In the genomic region with DNA sequence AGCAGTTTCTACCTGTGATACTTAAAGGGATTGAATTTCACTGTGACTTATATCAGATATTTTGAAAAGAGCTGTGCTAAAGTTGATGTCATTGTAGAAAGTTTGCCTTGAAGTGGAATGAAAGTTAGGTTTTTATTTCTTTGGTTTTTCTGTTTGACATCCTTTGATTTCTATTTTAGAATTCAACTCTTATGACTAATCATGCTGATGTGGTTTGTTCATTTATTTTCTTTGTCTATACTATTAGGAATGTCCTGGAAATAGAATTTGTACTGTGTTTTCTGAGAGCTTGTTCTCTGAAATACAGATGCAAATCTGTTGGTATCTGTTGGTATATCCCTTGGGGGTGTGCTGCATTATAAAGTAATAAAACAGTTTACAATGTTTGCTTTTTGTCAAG, we compare ENCODE assay signal across 12 cellular contexts. TPM values are rescaled to one million over a fixed set of nuclear protein-coding genes. Genes with fewer than 3 reads are reported as not detected.
DNase-seq lines count a peak whose midpoint lies in the region; ATAC-seq and TF ChIP-seq lines count a peak whose summit lies in the region.
"Had no signal": no experiment of that assay in that cellular context is flagged by ENCODE, and none has a peak within 500 bp of the region (broad histone marks: within the 10 kb centered on the region; RNA-seq: fewer than 3 reads in every experiment).

No MANE protein-coding gene starts in this region.

- H3K4me1 Mint-ChIP-seq in neural progenitor cell, result peaks cover 30% of the 10 kb centered on the region

- H3K27ac ChIP-seq in DOHH2 (ENCODE audit: low read depth, low read length) (peak overlapping the region; percentile 92), neural progenitor cell (no peak overlapping the region)
- H3K27ac ChIP-seq: lower lobe of right lung, Peyer's patch had no signal

- no peaks in the 10 kb centered on the region for H3K27me3 Mint-ChIP-seq in neural progenitor cell (ENCODE audit: insufficient read depth, low read depth)

- no peak for ATAC-seq in GM18858 (IDR thresholded peaks at IDR 0.05; ENCODE audit: unreplicated experiment)
- no peak for ATAC-seq in GM18519 (IDR thresholded peaks at IDR 0.05; ENCODE audit: low FRiP score, unreplicated experiment)
- ATAC-seq: gastrocnemius medialis, lower lobe of right lung had no signal

- peaks cover 21% of the 10 kb centered on the region for H3K9me3 Mint-ChIP-seq in neural progenitor cell
- H3K9me3 Mint-ChIP-seq: activated T-helper 1 cell treated with anti-CD3 and anti-CD28 coated beads, Interleukin-12 subunit alpha, Interleukin-12 subunit beta, Interleukin-2, Interleukin-4 antibody, amounts not matched to agents 30 ng/mL and 10 ng/mL and 1 ng/mL, durations not matched to agents 14 hours and 24 hours and 36 hours had no signal

- H3K4me1 ChIP-seq in DOHH2 (ENCODE audit: control insufficient read depth, low read length) (peaks cover 74% of the 10 kb centered on the region), Loucy (ENCODE audit: insufficient read depth, low read length, poor library complexity, severe bottlenecking) (peaks cover 70% of the 10 kb centered on the region), neural progenitor cell (peaks cover 47% of the 10 kb centered on the region)

- peak; percentile 51 for DNase-seq in dedifferentiated amniotic fluid mesenchymal stem cell (ENCODE audit: extremely low spot score)
- no peak for DNase-seq in neural progenitor cell (ENCODE audit: low spot score)
- no peak for DNase-seq in cerebellar cortex (ENCODE audit: low spot score)
- no peak for DNase-seq in 8988T
- DNase-seq: gastrocnemius medialis, lower lobe of right lung, Peyer's patch had no signal

- H2AFZ ChIP-seq in Loucy (ENCODE audit: low read length) (no peak overlapping the region), neural progenitor cell (replicated peaks) (no peak overlapping the region)

- H3K9ac ChIP-seq in Loucy (ENCODE audit: low read depth, low read length, poor library complexity, severe bottlenecking) (peak overlapping the region; percentile 94), neural progenitor cell (no peak overlapping the region)

- peaks cover 89% of the 10 kb centered on the region for H3K36me3 ChIP-seq in DOHH2 (ENCODE audit: control insufficient read depth, low read length)
- no peaks in the 10 kb centered on the region for H3K36me3 ChIP-seq in Loucy (ENCODE audit: insufficient read depth, low read length)
- peaks cover under 1% of the 10 kb centered on the region for H3K36me3 ChIP-seq in neural progenitor cell
- H3K36me3 ChIP-seq: gastrocnemius medialis, lower lobe of right lung, Peyer's patch had no signal

- H3K27me3 ChIP-seq in DOHH2 (ENCODE audit: control insufficient read depth, low read length), result no peaks in the 10 kb centered on the region
- no peaks in the 10 kb centered on the region for H3K27me3 ChIP-seq in Loucy (ENCODE audit: insufficient read depth, low read length, poor library complexity, severe bottlenecking)
- no peaks in the 10 kb centered on the region for H3K27me3 ChIP-seq in neural progenitor cell
- H3K27me3 ChIP-seq: gastrocnemius medialis, Peyer's patch had no signal

- H3F3A ChIP-seq in DOHH2 (ENCODE audit: control insufficient read depth, insufficient read depth) (no peaks in the 10 kb centered on the region; the same call in 1 of the 2 replicates), Loucy (ENCODE audit: low read depth) (no peaks in the 10 kb centered on the region), neural progenitor cell (ENCODE audit: low read depth) (peaks cover 26% of the 10 kb centered on the region)

- peaks cover 47% of the 10 kb centered on the region for H3K36me3 Mint-ChIP-seq in neural progenitor cell

- H3K4me2 ChIP-seq in DOHH2 (ENCODE audit: low read length), result peak overlapping the region; percentile 81
- peak overlapping the region; percentile 100 for H3K4me2 ChIP-seq in Loucy (ENCODE audit: low read depth, low read length, poor library complexity, severe bottlenecking)
- peak overlapping the region; percentile 94 for H3K4me2 ChIP-seq in neural progenitor cell

- H3K4me3 ChIP-seq in DOHH2 (ENCODE audit: low read length), result peak overlapping the region; percentile 99
- H3K4me3 ChIP-seq in Loucy (ENCODE audit: low read length, poor library complexity, severe bottlenecking), result peak overlapping the region; percentile 98
- H3K4me3 ChIP-seq in neural progenitor cell, result no peak overlapping the region
- H3K4me3 ChIP-seq: gastrocnemius medialis, lower lobe of right lung, Peyer's patch had no signal

- TF ChIP-seq CTCF in DOHH2 (IDR thresholded peaks at IDR 0.05; ENCODE audit: low read depth, low read length, poor library complexity, severe bottlenecking) (no peak), Loucy (conservative IDR thresholded peaks at IDR 0.05; ENCODE audit: low read length) (no peak), neural progenitor cell (IDR thresholded peaks at IDR 0.05) (no peak)

- H4K20me1 ChIP-seq in DOHH2 (ENCODE audit: control insufficient read depth, insufficient read depth, low read depth, low read length), result peaks cover 6% of the 10 kb centered on the region; the same call in 1 of the 2 replicates
- H4K20me1 ChIP-seq in Loucy (ENCODE audit: insufficient read depth, low read length, poor library complexity, severe bottlenecking), result peaks cover 88% of the 10 kb centered on the region
- H4K20me1 ChIP-seq in neural progenitor cell (ENCODE audit: low read depth), result peaks cover 75% of the 10 kb centered on the region

- peak overlapping the region; percentile 3 for H3K4me3 Mint-ChIP-seq in neural progenitor cell
- H3K4me3 Mint-ChIP-seq: activated T-helper 1 cell treated with anti-CD3 and anti-CD28 coated beads, Interleukin-12 subunit alpha, Interleukin-12 subunit beta, Interleukin-2, Interleukin-4 antibody, amounts not matched to agents 30 ng/mL and 10 ng/mL and 1 ng/mL, durations not matched to agents 14 hours and 24 hours and 36 hours had no signal

- H3K27ac Mint-ChIP-seq in neural progenitor cell, result no peak overlapping the region
- H3K27ac Mint-ChIP-seq: activated T-helper 1 cell treated with anti-CD3 and anti-CD28 coated beads, Interleukin-12 subunit alpha, Interleukin-12 subunit beta, Interleukin-2, Interleukin-4 antibody, amounts not matched to agents 30 ng/mL and 10 ng/mL and 1 ng/mL, durations not matched to agents 14 hours and 24 hours and 36 hours had no signal

- H3K79me2 ChIP-seq in DOHH2 (ENCODE audit: control insufficient read depth, low read length) (peaks cover 99% of the 10 kb centered on the region), Loucy (ENCODE audit: insufficient read depth, low read length) (peaks cover 94% of the 10 kb centered on the region), neural progenitor cell (ENCODE audit: low read depth) (peaks cover 92% of the 10 kb centered on the region)

- H3K9me2 ChIP-seq in DOHH2 (replicated peaks; ENCODE audit: control insufficient read depth, low read length) (no peaks in the 10 kb centered on the region), Loucy (replicated peaks; ENCODE audit: low read depth, low read length) (no peaks in the 10 kb centered on the region)

- H3K9me3 ChIP-seq in DOHH2 (ENCODE audit: control insufficient read depth, insufficient read depth, low read length) (no peaks in the 10 kb centered on the region), Loucy (ENCODE audit: insufficient read depth, low read depth, low read length) (no peaks in the 10 kb centered on the region), neural progenitor cell (ENCODE audit: low read depth) (no peaks in the 10 kb centered on the region)
- H3K9me3 ChIP-seq: gastrocnemius medialis, lower lobe of right lung, Peyer's patch had no signal

RNA-seq across cellular contexts. Expression of a gene that starts 3.3 kb away (rescaled TPM):
- 166 and 250 TPM in 2 replicates for total RNA-seq in neural progenitor cell (ENCODE audit: low replicate concordance)
